1 cellular context compared by ENCODE assay signal in genomic region chr7:100402241-100402640, GRCh38.
TF ChIP-seq lines count a peak whose summit lies in the region.

No MANE protein-coding gene starts in this region.

TF ChIP-seq in H1, 55 proteins besides CTCF, POLR2A, EP300 and RAD21:
- no peak for TF ChIP-seq TCF12 (IDR thresholded peaks at IDR 0.05; ENCODE audit: low read depth, low read length)
- no peak for TF ChIP-seq KDM4A (IDR thresholded peaks at IDR 0.05; ENCODE audit: low read depth, low read length, severe bottlenecking)
- no peak for TF ChIP-seq RXRA (IDR thresholded peaks at IDR 0.05; ENCODE audit: insufficient read depth, low read depth, low read length)
- TF ChIP-seq KDM1A (IDR thresholded peaks at IDR 0.05; ENCODE audit: borderline replicate concordance, low read length) = no peak
- no peak for TF ChIP-seq GTF2F1 (IDR thresholded peaks at IDR 0.05; ENCODE audit: borderline replicate concordance, low read depth, low read length)
- no peak for TF ChIP-seq CHD1 (IDR thresholded peaks at IDR 0.05; ENCODE audit: low read depth, low read length)
- TF ChIP-seq JUND (IDR thresholded peaks at IDR 0.05; ENCODE audit: low read length) = no peak
- TF ChIP-seq RFX5 (IDR thresholded peaks at IDR 0.05; ENCODE audit: borderline replicate concordance, low read depth, low read length) = no peak
- no peak for TF ChIP-seq PHF8 (conservative IDR thresholded peaks at IDR 0.05; ENCODE audit: low read depth, low read length)
- no peak for TF ChIP-seq MAX (IDR thresholded peaks at IDR 0.05)
- TF ChIP-seq BRCA1 (IDR thresholded peaks at IDR 0.05; ENCODE audit: low read depth, low read length) = no peak
- TF ChIP-seq JUN (IDR thresholded peaks at IDR 0.05; ENCODE audit: low read depth, low read length) = no peak
- TF ChIP-seq CHD2 (IDR thresholded peaks at IDR 0.05; ENCODE audit: low read length) = no peak
- no peak for TF ChIP-seq CREB1 (IDR thresholded peaks at IDR 0.05)
- no peak for TF ChIP-seq BACH1 (IDR thresholded peaks at IDR 0.05; ENCODE audit: low read length)
- TF ChIP-seq SIX5 (IDR thresholded peaks at IDR 0.05; ENCODE audit: low read depth, low read length) = no peak
- no peak for TF ChIP-seq E2F6 (IDR thresholded peaks at IDR 0.05)
